ENCODE assay signal across 2 cellular contexts in genomic region chr22:45915841-45916240, GRCh38.
A peak's percentile ranks its signal among the peaks of the same experiment; 100 is the strongest.
TF ChIP-seq lines count a peak whose summit lies in the region.

No MANE protein-coding gene starts in this region.

TF ChIP-seq in HepG2, 621 proteins besides CTCF, POLR2A, EP300 and RAD21:
- TF ChIP-seq SNRNP70 (IDR thresholded peaks at IDR 0.05; ENCODE audit: low read depth, low read length) (no peak), AGO2 (optimal IDR thresholded peaks at IDR 0.05; ENCODE audit: low read depth, low read length) (no peak), GATA4 (IDR thresholded peaks at IDR 0.05; ENCODE audit: borderline replicate concordance, low read depth) (no peak), MLX (CRISPR knock-in tag; IDR thresholded peaks at IDR 0.05) (no peak), ZNF260 (CRISPR knock-in tag; IDR thresholded peaks at IDR 0.05; ENCODE audit: borderline replicate concordance, low read depth) (no peak), PHF8 (CRISPR knock-in tag; IDR thresholded peaks at IDR 0.05) (no peak), MNT (IDR thresholded peaks at IDR 0.05) (peak; percentile 31; the same call in 1 of the 2 replicates)

TF ChIP-seq in H1, 55 proteins besides CTCF, POLR2A, EP300 and RAD21:
- TF ChIP-seq CHD7 (IDR thresholded peaks at IDR 0.05; ENCODE audit: insufficient replicate concordance, low read length) = no peak
- TF ChIP-seq EZH2 (IDR thresholded peaks at IDR 0.05; ENCODE audit: low read depth, low read length, severe bottlenecking) = no peak
- no peak for TF ChIP-seq NRF1 (IDR thresholded peaks at IDR 0.05; ENCODE audit: low read depth, low read length)
- TF ChIP-seq TBP (IDR thresholded peaks at IDR 0.05; ENCODE audit: low read depth, low read length) = no peak
- no peak for TF ChIP-seq ATF2 (IDR thresholded peaks at IDR 0.05; ENCODE audit: low read length)
- no peak for TF ChIP-seq TAF7 (optimal IDR thresholded peaks at IDR 0.05; ENCODE audit: borderline replicate concordance, low read depth, low read length)
- no peak for TF ChIP-seq ZNF274 (IDR thresholded peaks at IDR 0.05; ENCODE audit: borderline replicate concordance, extremely low read depth, low read length)
- no peak for TF ChIP-seq SRF (IDR thresholded peaks at IDR 0.05; ENCODE audit: low read depth, low read length)
- no peak for TF ChIP-seq RBBP5 (IDR thresholded peaks at IDR 0.05; ENCODE audit: borderline replicate concordance, low read depth, low read length)
- TF ChIP-seq CHD2 (IDR thresholded peaks at IDR 0.05; ENCODE audit: low read length) = no peak
- TF ChIP-seq ASH2L (IDR thresholded peaks at IDR 0.05; ENCODE audit: low read length) = no peak
- no peak for TF ChIP-seq RFX5 (IDR thresholded peaks at IDR 0.05; ENCODE audit: borderline replicate concordance, low read depth, low read length)
- TF ChIP-seq GTF2F1 (IDR thresholded peaks at IDR 0.05; ENCODE audit: borderline replicate concordance, low read depth, low read length) = no peak
- no peak for TF ChIP-seq TAF1 (IDR thresholded peaks at IDR 0.05; ENCODE audit: low read depth, low read length)
- TF ChIP-seq BRCA1 (IDR thresholded peaks at IDR 0.05; ENCODE audit: low read depth, low read length) = no peak
- TF ChIP-seq NANOG (IDR thresholded peaks at IDR 0.05; ENCODE audit: insufficient read depth, low read depth, low read length, poor library complexity, severe bottlenecking) = no peak
TF ChIP-seq in H1: peak in this region for 0.
